Comparison of ENCODE assay signal across 1 cellular context in the genomic region with DNA sequence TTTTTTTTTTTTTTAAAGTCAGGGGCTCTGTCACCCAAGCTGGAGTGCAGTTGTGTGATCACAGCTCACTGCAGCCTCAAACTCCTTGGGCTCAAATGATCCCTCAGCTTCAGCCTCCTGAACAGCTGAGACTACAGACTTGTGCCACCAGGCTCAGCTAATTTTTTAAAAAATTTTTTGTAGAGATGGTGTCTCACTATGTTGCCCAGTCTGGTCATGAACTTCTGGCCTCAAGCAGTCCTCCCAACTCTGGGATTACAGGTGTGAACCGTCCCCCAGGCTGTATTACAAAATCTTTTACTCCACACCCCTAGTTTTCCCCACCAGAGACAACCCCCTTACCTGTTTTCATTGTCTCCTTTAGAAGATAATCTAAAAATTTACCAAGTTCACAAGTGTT.
TF ChIP-seq lines count a peak whose summit lies in the region.

No MANE protein-coding gene starts in this region.

TF ChIP-seq in WTC11, 78 proteins besides CTCF, POLR2A, EP300 and RAD21 (continued from another document):
- TF ChIP-seq, protein P1, sequence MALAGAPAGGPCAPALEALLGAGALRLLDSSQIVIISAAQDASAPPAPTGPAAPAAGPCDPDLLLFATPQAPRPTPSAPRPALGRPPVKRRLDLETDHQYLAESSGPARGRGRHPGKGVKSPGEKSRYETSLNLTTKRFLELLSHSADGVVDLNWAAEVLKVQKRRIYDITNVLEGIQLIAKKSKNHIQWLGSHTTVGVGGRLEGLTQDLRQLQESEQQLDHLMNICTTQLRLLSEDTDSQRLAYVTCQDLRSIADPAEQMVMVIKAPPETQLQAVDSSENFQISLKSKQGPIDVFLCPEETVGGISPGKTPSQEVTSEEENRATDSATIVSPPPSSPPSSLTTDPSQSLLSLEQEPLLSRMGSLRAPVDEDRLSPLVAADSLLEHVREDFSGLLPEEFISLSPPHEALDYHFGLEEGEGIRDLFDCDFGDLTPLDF (CRISPR knock-in tag; IDR thresholded peaks at IDR 0.05) = no peak
- no peak for TF ChIP-seq MLX (CRISPR knock-in tag; IDR thresholded peaks at IDR 0.05)
- no peak for TF ChIP-seq GRHL2 (CRISPR knock-in tag; IDR thresholded peaks at IDR 0.05; ENCODE audit: insufficient replicate concordance, severe bottlenecking)
- TF ChIP-seq ARID4B (CRISPR knock-in tag; IDR thresholded peaks at IDR 0.05; ENCODE audit: borderline replicate concordance) = no peak
- no peak for TF ChIP-seq AFF4 (CRISPR knock-in tag; IDR thresholded peaks at IDR 0.05; ENCODE audit: borderline replicate concordance)
- no peak for TF ChIP-seq ZNF138 (CRISPR knock-in tag; conservative IDR thresholded peaks at IDR 0.05)
TF ChIP-seq in WTC11: peak in this region for 0.
